7 cellular contexts compared by ENCODE assay signal in the genomic region with DNA sequence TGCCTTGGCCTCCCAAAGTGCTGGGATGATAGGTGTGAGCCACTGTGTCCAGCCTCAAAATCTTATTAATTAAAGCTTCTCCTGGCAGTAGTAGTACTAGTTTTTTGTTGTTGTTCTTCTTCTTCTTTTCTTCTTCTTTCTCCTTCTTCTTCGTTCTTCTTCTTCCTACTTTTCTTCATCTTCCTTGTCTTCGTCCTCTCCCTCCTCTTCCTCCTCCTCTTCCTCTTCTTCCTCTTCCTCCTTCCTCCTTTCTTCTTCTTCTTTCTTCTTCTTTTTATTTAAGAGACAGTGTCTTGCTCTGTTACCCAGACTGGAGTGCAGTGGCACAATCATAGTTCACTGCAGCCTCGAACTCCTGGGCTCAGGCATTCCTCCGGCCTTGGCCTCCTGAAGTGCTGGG.
"Had no signal": no experiment of that assay in that cellular context is flagged by ENCODE, and none has a peak within 500 bp of the region (broad histone marks: within the 10 kb centered on the region; RNA-seq: fewer than 3 reads in every experiment).

No MANE protein-coding gene starts in this region.

- H3K36me3 Mint-ChIP-seq: IgD-negative memory B cell had no signal

- H3K27ac Mint-ChIP-seq: IgD-negative memory B cell had no signal

- H3K27ac ChIP-seq: HL-60 had no signal

- ATAC-seq: HepG2 had no signal

- FAIRE-seq: HepG2, HTR-8/SVneo had no signal

- DNase-seq: IMR-90, KBM-7, KG1 had no signal

- H3K4me3 Mint-ChIP-seq: IgD-negative memory B cell had no signal
